In genomic region chr6:3218266-3218665, GRCh38 we compare ENCODE assay signal across 6 cellular contexts.
"Had no signal": no experiment of that assay in that cellular context is flagged by ENCODE, and none has a peak within 500 bp of the region (broad histone marks: within the 10 kb centered on the region; RNA-seq: fewer than 3 reads in every experiment).

No MANE protein-coding gene starts in this region.

- H3K4me3 ChIP-seq: GM23338 had no signal

- H3K27ac Mint-ChIP-seq: GM23338, H9, IgD-negative memory B cell had no signal

- H2AFZ ChIP-seq: GM23338 had no signal

- H3K27ac ChIP-seq: HL-60 had no signal

- H3K4me3 Mint-ChIP-seq: GM23338, H9, IgD-negative memory B cell had no signal

- DNase-seq: H9, HCEC 1CT had no signal

- H3K4me2 ChIP-seq: GM23338 had no signal

- ATAC-seq: GM23338, HepG2 had no signal

- H3K4me1 Mint-ChIP-seq: IgD-negative memory B cell had no signal
